Comparison of ENCODE assay signal across 8 cellular contexts in genomic region chr22:50185384-50186087, GRCh38. TPM values are rescaled to one million over a fixed set of nuclear protein-coding genes. Genes with fewer than 3 reads are reported as not detected.
DNase-seq lines count a peak whose midpoint lies in the region; ATAC-seq and TF ChIP-seq lines count a peak whose summit lies in the region.

Gene TRABD (plus strand): TSS chr22:50185913. CDS start chr22:50193061, 7,148 bp downstream.

- POLR2A ChIA-PET in activated naive CD8-positive, alpha-beta T cell treated with anti-CD3 and anti-CD28 coated beads, Interleukin-2, amount 10 ng/mL, durations not matched to agents 7 days and 5 days (lab: Charles Lee) = no interaction called here

- H3K9me3 Mint-ChIP-seq in activated naive CD8-positive, alpha-beta T cell treated with anti-CD3 and anti-CD28 coated beads, Interleukin-2, amount 10 ng/mL, durations not matched to agents 7 days and 5 days = no peaks in the 10 kb centered on the region
- no peaks in the 10 kb centered on the region for H3K9me3 Mint-ChIP-seq in osteocyte (ENCODE audit: unreplicated experiment)

- H3K4me3 Mint-ChIP-seq in activated naive CD8-positive, alpha-beta T cell treated with anti-CD3 and anti-CD28 coated beads, Interleukin-2, amount 10 ng/mL, durations not matched to agents 7 days and 5 days = peak within 1 kb of the TSS; percentile 95
- peak within 1 kb of the TSS; percentile 90 for H3K4me3 Mint-ChIP-seq in osteocyte (ENCODE audit: unreplicated experiment)

- DNase-seq in AG20443 (ENCODE audit: low spot score) (peak; percentile 98), LoVo (ENCODE audit: low spot score) (peak; percentile 92), SW480 (ENCODE audit: low spot score) (peak; percentile 83), head of caudate nucleus (peak; percentile 59 to 96 (median 91)), osteocyte (ENCODE audit: extremely low spot score, unreplicated experiment) (peak; percentile 96), testis (peak; percentile 89)
- DNase-seq in activated naive CD8-positive, alpha-beta T cell treated with anti-CD3 and anti-CD28 coated beads, Interleukin-2, amount 10 ng/mL, durations not matched to agents 7 days and 5 days = peak; percentile 93

- H3K27ac Mint-ChIP-seq in activated naive CD8-positive, alpha-beta T cell treated with anti-CD3 and anti-CD28 coated beads, Interleukin-2, amount 10 ng/mL, durations not matched to agents 7 days and 5 days = peak within 1 kb of the TSS; percentile 93
- H3K27ac Mint-ChIP-seq in osteocyte (ENCODE audit: unreplicated experiment) = peak within 1 kb of the TSS; percentile 84

- peak within 1 kb of the TSS; percentile 63 to 68 for H3K4me3 ChIP-seq in testis

- peaks cover 35% of the 10 kb centered on the region for H3K4me1 ChIP-seq in testis

- no peaks in the 10 kb centered on the region for H3K27me3 ChIP-seq in testis

- no peak for TF ChIP-seq POLR2A in testis (IDR thresholded peaks at IDR 0.05)

- peaks cover 18% of the 10 kb centered on the region for H3K4me1 Mint-ChIP-seq in activated naive CD8-positive, alpha-beta T cell treated with anti-CD3 and anti-CD28 coated beads, Interleukin-2, amount 10 ng/mL, durations not matched to agents 7 days and 5 days
- H3K4me1 Mint-ChIP-seq in osteocyte (ENCODE audit: unreplicated experiment) = peaks cover 23% of the 10 kb centered on the region

- no peaks in the 10 kb centered on the region for H3K27me3 Mint-ChIP-seq in activated naive CD8-positive, alpha-beta T cell treated with anti-CD3 and anti-CD28 coated beads, Interleukin-2, amount 10 ng/mL, durations not matched to agents 7 days and 5 days
- H3K27me3 Mint-ChIP-seq in osteocyte (ENCODE audit: unreplicated experiment) = no peaks in the 10 kb centered on the region

- peak; percentile 41 for ATAC-seq in GM19324 (IDR thresholded peaks at IDR 0.05; ENCODE audit: low FRiP score, unreplicated experiment)
- peak; percentile 57 for ATAC-seq in activated naive CD8-positive, alpha-beta T cell treated with anti-CD3 and anti-CD28 coated beads, Interleukin-2, amount 10 ng/mL, durations not matched to agents 7 days and 5 days (ENCODE audit: low read depth)

- 4% methylated on average over 45 of the region's 90 CpGs; no CpG with 5 or more reads in 1 of the 2 donors for WGBS in testis, 2 donors

- no peaks in the 10 kb centered on the region for H3K36me3 ChIP-seq in testis (ENCODE audit: low read depth, missing control alignments)

- no peak for TF ChIP-seq CTCF in osteocyte (IDR thresholded peaks at IDR 0.05)
- no peak for TF ChIP-seq CTCF in testis (IDR thresholded peaks at IDR 0.05)

- intact Hi-C loops in head of caudate nucleus (cut with DNase I) = no loop called here
- intact Hi-C loops in testis (cut with DNase I; ENCODE audit: low total_unique reads) = no loop called here

- H3K27ac ChIP-seq in testis = peak within 1 kb of the TSS; percentile 44 to 71

- H3K36me3 Mint-ChIP-seq in activated naive CD8-positive, alpha-beta T cell treated with anti-CD3 and anti-CD28 coated beads, Interleukin-2, amount 10 ng/mL, durations not matched to agents 7 days and 5 days = peaks cover 2% of the 10 kb centered on the region
- H3K36me3 Mint-ChIP-seq in osteocyte (ENCODE audit: unreplicated experiment) = no peaks in the 10 kb centered on the region

- no peaks in the 10 kb centered on the region for H3K9me3 ChIP-seq in testis

RNA-seq across cellular contexts. Expression of gene TRABD, which starts in this region (rescaled TPM):
- total RNA-seq in activated naive CD8-positive, alpha-beta T cell treated with anti-CD3 and anti-CD28 coated beads, Interleukin-2, amount 10 ng/mL, durations not matched to agents 7 days and 5 days = 100 to 1,000 TPM; 116 to 121 TPM
- total RNA-seq in osteocyte (24.3 and 25.9 TPM in 2 replicates), testis (10 to 100 TPM; 38.7 to 45.3 TPM)
- polyA plus RNA-seq in testis (ENCODE audit: insufficient read depth, low read depth, low replicate concordance) = 23.7 TPM

Comparison
In these comparisons a context has a peak if more than half of its experiments do, and no peak if none do; other contexts are left out.
1. Peak in every context shown above with its lines: DNase-seq, ATAC-seq, H3K4me3 ChIP-seq and H3K27ac ChIP-seq.